ENCODE assay signal across 2 cellular contexts in the genomic region with DNA sequence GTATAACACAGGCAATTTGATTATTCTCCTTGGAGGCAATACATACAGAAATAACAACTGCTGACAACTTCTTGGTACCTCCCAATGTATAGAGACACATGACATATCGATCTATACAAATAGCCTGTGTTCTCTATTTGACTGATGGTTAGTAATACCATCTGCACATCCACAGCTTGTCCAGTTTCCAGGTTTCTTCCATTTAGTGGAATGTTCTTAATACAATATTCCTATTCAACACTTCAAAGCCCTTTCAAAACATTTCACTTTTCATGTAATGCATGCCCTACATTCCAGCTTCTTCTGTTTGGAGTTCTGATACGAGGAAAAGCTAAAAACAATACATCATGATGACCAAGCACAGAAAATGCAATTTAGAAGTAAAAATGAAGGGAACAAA.
TF ChIP-seq lines count a peak whose summit lies in the region.

No MANE protein-coding gene starts in this region.

TF ChIP-seq in GM23338, 12 proteins besides CTCF, POLR2A, EP300 and RAD21 (continued from another document):
- TF ChIP-seq ETS1 (IDR thresholded peaks at IDR 0.05) (no peak), ZNF462 (CRISPR knock-in tag; IDR thresholded peaks at IDR 0.05) (no peak), EZH2phosphoT487 (IDR thresholded peaks at IDR 0.05; ENCODE audit: unreplicated experiment) (no peak), STAT1 (IDR thresholded peaks at IDR 0.05; ENCODE audit: unreplicated experiment) (no peak), CREB1 (CRISPR knock-in tag; IDR thresholded peaks at IDR 0.05; ENCODE audit: low read depth) (no peak), POLR2AphosphoS5 (IDR thresholded peaks at IDR 0.05; ENCODE audit: low read depth) (no peak), ZNF331 (CRISPR knock-in tag; IDR thresholded peaks at IDR 0.05; ENCODE audit: low read depth) (no peak), JUNB (IDR thresholded peaks at IDR 0.05; ENCODE audit: unreplicated experiment) (no peak), ZNF114 (CRISPR knock-in tag; IDR thresholded peaks at IDR 0.05) (no peak)
- TF ChIP-seq, protein P1, sequence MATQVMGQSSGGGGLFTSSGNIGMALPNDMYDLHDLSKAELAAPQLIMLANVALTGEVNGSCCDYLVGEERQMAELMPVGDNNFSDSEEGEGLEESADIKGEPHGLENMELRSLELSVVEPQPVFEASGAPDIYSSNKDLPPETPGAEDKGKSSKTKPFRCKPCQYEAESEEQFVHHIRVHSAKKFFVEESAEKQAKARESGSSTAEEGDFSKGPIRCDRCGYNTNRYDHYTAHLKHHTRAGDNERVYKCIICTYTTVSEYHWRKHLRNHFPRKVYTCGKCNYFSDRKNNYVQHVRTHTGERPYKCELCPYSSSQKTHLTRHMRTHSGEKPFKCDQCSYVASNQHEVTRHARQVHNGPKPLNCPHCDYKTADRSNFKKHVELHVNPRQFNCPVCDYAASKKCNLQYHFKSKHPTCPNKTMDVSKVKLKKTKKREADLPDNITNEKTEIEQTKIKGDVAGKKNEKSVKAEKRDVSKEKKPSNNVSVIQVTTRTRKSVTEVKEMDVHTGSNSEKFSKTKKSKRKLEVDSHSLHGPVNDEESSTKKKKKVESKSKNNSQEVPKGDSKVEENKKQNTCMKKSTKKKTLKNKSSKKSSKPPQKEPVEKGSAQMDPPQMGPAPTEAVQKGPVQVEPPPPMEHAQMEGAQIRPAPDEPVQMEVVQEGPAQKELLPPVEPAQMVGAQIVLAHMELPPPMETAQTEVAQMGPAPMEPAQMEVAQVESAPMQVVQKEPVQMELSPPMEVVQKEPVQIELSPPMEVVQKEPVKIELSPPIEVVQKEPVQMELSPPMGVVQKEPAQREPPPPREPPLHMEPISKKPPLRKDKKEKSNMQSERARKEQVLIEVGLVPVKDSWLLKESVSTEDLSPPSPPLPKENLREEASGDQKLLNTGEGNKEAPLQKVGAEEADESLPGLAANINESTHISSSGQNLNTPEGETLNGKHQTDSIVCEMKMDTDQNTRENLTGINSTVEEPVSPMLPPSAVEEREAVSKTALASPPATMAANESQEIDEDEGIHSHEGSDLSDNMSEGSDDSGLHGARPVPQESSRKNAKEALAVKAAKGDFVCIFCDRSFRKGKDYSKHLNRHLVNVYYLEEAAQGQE (IDR thresholded peaks at IDR 0.05; ENCODE audit: unreplicated experiment) = no peak

TF ChIP-seq in endothelial cell of umbilical vein, 7 proteins besides CTCF, POLR2A, EP300 and RAD21 (continued from another document):
- TF ChIP-seq JUN (IDR thresholded peaks at IDR 0.05; ENCODE audit: borderline replicate concordance, insufficient read depth, insufficient read length, low read depth) (no peak), MYC (IDR thresholded peaks at IDR 0.05; ENCODE audit: low read depth, low read length) (no peak), FOS (IDR thresholded peaks at IDR 0.05; ENCODE audit: borderline replicate concordance, insufficient read depth, low read length) (no peak), GATA2 (IDR thresholded peaks at IDR 0.05; ENCODE audit: insufficient read depth, insufficient read length, low read depth, low read length) (no peak)
